In the genomic region with DNA sequence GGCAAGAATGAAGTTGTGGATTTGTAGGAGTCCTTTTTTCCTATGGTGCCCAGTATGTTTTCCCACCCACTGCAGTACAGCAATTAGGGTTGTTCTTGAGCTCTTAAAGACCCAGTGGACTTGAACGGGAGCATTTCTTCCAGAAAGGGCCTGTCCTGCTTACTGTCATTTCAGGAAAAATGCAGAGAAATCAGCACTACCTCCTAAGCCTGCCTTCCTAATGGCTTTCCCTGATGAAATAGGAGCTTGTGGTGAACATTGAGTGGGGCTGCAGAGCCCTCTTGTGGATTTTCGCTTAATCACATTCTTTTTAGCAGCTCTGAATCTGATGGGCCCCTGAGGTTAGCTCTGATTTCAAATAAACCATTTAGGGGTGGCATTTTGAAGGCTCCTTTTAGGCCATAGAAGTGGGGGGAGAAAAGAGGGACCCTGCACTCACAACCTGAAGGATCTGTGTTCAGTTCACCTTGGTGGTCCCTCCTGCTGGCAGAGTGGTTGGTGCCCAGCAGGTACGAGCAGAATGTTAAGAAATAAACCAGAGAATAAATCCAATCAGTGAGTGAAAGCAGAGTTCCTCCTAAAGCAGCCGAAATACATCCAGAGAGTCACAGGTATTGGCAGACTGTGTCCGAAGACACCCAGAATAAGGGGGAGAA, we compare ENCODE assay signal across 8 cellular contexts.
DNase-seq lines count a peak whose midpoint lies in the region; ATAC-seq and TF ChIP-seq lines count a peak whose summit lies in the region.

No MANE protein-coding gene starts in this region.

- peaks cover 6% of the 10 kb centered on the region for H3K9me1 ChIP-seq in IMR-90 (ENCODE audit: insufficient read depth, low read length)

- H3K4ac ChIP-seq in IMR-90 (ENCODE audit: low read depth, low read length), result peak overlapping the region; percentile 91
- H3K4ac ChIP-seq in neuronal stem cell (ENCODE audit: low read length), result no peak overlapping the region

- H3K9ac ChIP-seq in IMR-90 (ENCODE audit: low read depth, low read length) (peak overlapping the region; percentile 82), neuronal stem cell (ENCODE audit: low read depth, low read length, poor library complexity) (no peak overlapping the region)

- peak overlapping the region; percentile 55; the same call in 1 of the 2 replicates for H4K5ac ChIP-seq in IMR-90 (ENCODE audit: low read depth, low read length)

- H2AK5ac ChIP-seq in IMR-90 (ENCODE audit: low read depth, low read length), result peak overlapping the region; percentile 14; the same call in 1 of the 2 replicates
- H2AK5ac ChIP-seq in neuronal stem cell (ENCODE audit: low read depth, low read length), result no peak overlapping the region

- no peak overlapping the region for H2AK9ac ChIP-seq in IMR-90 (replicated peaks; ENCODE audit: low read depth, low read length, poor library complexity)

- POLR2A ChIA-PET in IMR-90 (lab: Charles Lee; ENCODE audit: unreplicated experiment), result interaction anchor here (0.6 to 1.1 kb wide), 6 partner anchors 133 to 626 kb away, joined by 3 to 5 read pairs (median 4); a partner anchor contains a TSS

- H3K9me3 ChIP-seq in IMR-90 (ENCODE audit: control insufficient read depth, insufficient read depth, low read length), result no peaks in the 10 kb centered on the region
- H3K9me3 ChIP-seq in neuronal stem cell (replicated peaks in 1 of 2; ENCODE audit: control insufficient read depth in 2 of 2, insufficient read depth in 1 of 2, low read depth in 1 of 2, low read length in 2 of 2), result no peaks in the 10 kb centered on the region
- H3K9me3 ChIP-seq in upper lobe of left lung, result no peaks in the 10 kb centered on the region

- H2BK5ac ChIP-seq in IMR-90 (ENCODE audit: low read depth, low read length, poor library complexity, severe bottlenecking) (peak overlapping the region; percentile 86), neuronal stem cell (ENCODE audit: low read length) (no peak overlapping the region)

- H3K4me1 ChIP-seq in IMR-90 (ENCODE audit: control insufficient read depth, insufficient read depth, low read length) (peaks cover 17% of the 10 kb centered on the region), foreskin keratinocyte (peaks cover 12% of the 10 kb centered on the region), neuronal stem cell (ENCODE audit: control insufficient read depth in 2 of 2, insufficient read depth in 1 of 2, low read depth in 1 of 2, low read length in 2 of 2) (peaks cover 0 to 3% of the 10 kb centered on the region in 2 donors), upper lobe of left lung (peaks cover 15 to 26% (median 23%) of the 10 kb centered on the region in 4 donors)

- in situ Hi-C loops in IMR-90 (cut with MboI; ENCODE audit: low sequenced_read_pairs), result loop anchor here (5.0 to 25.0 kb wide), 4 partner anchors 190 to 640 kb away; a partner anchor contains a TSS

- H3K4me2 ChIP-seq in IMR-90 (ENCODE audit: low read depth, low read length), result peak overlapping the region; percentile 67
- no peak overlapping the region for H3K4me2 ChIP-seq in neuronal stem cell (ENCODE audit: insufficient read depth, low read length, poor library complexity, severe bottlenecking)

- H2BK20ac ChIP-seq in IMR-90 (ENCODE audit: low read depth, low read length), result peak overlapping the region; percentile 90

- TF ChIP-seq CTCF in IMR-90 (conservative IDR thresholded peaks at IDR 0.05; ENCODE audit: low read depth, low read length) (peak; percentile 91), foreskin keratinocyte (conservative IDR thresholded peaks at IDR 0.05) (peak; percentile 93), upper lobe of left lung (IDR thresholded peaks at IDR 0.05) (peak; percentile 61 to 89 (median 82))

- peak overlapping the region; percentile 75 for H3K14ac ChIP-seq in IMR-90 (replicated peaks; ENCODE audit: low read depth, low read length)
- no peak overlapping the region for H3K14ac ChIP-seq in neuronal stem cell (ENCODE audit: low read length)

- WGBS in IMR-90 (ENCODE audit: extremely low coverage in 2 of 2, insufficient read length in 1 of 2), 2 experiments, result 60% methylated on average over 1 of the region's 5 CpGs; no CpG with 5 or more reads in 1 of the 2 experiments
- no CpG with 5 or more reads among the region's 5 CpGs for WGBS in neuronal stem cell (ENCODE audit: extremely low coverage in 2 of 2, insufficient read length in 2 of 2, insufficient replicate concordance in 1 of 2), 2 donors
- WGBS in upper lobe of left lung, 2 donors, result 47% methylated on average over 5 of the region's 5 CpGs

- H4K91ac ChIP-seq in IMR-90 (ENCODE audit: insufficient read depth, low read depth, low read length) (peak overlapping the region; percentile 93), neuronal stem cell (ENCODE audit: low read depth, low read length, poor library complexity) (no peak overlapping the region)

- no peak for TF ChIP-seq EP300 in upper lobe of left lung (IDR thresholded peaks at IDR 0.05)

- H3K27me3 ChIP-seq in IMR-90 (ENCODE audit: control insufficient read depth, insufficient read depth, low read length) (no peaks in the 10 kb centered on the region), foreskin keratinocyte (no peaks in the 10 kb centered on the region), neuronal stem cell (ENCODE audit: control insufficient read depth in 3 of 3, insufficient read depth in 3 of 3, low read depth in 1 of 3, low read length in 3 of 3) (no peaks in the 10 kb centered on the region), upper lobe of left lung (no peaks in the 10 kb centered on the region)

- H2AFZ ChIP-seq in IMR-90 (replicated peaks; ENCODE audit: low read length, poor library complexity) (peak overlapping the region; percentile 53), neuronal stem cell (ENCODE audit: low read length) (peak overlapping the region; percentile 55)

- H3K4me3 ChIP-seq in IMR-90 (ENCODE audit: insufficient read depth, low read depth, low read length), result no peak overlapping the region
- no peak overlapping the region for H3K4me3 ChIP-seq in neuronal stem cell (ENCODE audit: low read length in 2 of 2)
- no peak overlapping the region for H3K4me3 ChIP-seq in upper lobe of left lung

- H2BK15ac ChIP-seq in IMR-90 (ENCODE audit: low read depth, low read length) (peak overlapping the region; percentile 65), neuronal stem cell (ENCODE audit: low read length) (no peak overlapping the region)

- H3K36me3 ChIP-seq in IMR-90 (ENCODE audit: control insufficient read depth, insufficient read depth, low read length) (no peaks in the 10 kb centered on the region), neuronal stem cell (replicated peaks in 1 of 2; ENCODE audit: control insufficient read depth in 2 of 2, insufficient read depth in 2 of 2, low read length in 2 of 2) (peaks cover 6 to 23% of the 10 kb centered on the region in 2 donors), upper lobe of left lung (no peaks in the 10 kb centered on the region)

- intact Hi-C loops in IMR-90 (cut with micrococcal nuclease), result loop anchor here (1.0 to 10.0 kb wide), 8 partner anchors 118 to 925 kb away; a partner anchor contains a TSS

- ATAC-seq in GM21381 (IDR thresholded peaks at IDR 0.05; ENCODE audit: unreplicated experiment) (peak; percentile 80), IMR-90 (ENCODE audit: low read depth) (peak; percentile 60), foreskin keratinocyte (peak; percentile 75), upper lobe of left lung (ENCODE audit: low FRiP score in 2 of 2) (peak; percentile 81 to 82)

- no TSS peak for BruUV-seq in IMR-90 (replicated peaks; lab: Mats Ljungman, UMichigan)

- DNase-seq in DMS53 treated with DMSO at 0.1 percent for 48 hours (lab: John Stamatoyannopoulos, UW; ENCODE audit: unreplicated experiment) (peak; percentile 60), IMR-90 (peak; percentile 91), OCI-M2 (lab: John Stamatoyannopoulos, UW; ENCODE audit: unreplicated experiment) (peak; percentile 14), foreskin keratinocyte (peak in 1 of 2 donors; percentile 62), neuronal stem cell (ENCODE audit: low spot score) (peak; percentile 53), upper lobe of left lung (peak in 1 of 2 donors; percentile 65)
- peak; percentile 7 for DNase-seq in activated gamma-delta T cell treated with anti-CD3 and anti-CD28 coated beads, Interleukin-2, amount 50 U/mL, for 16 hours (ENCODE audit: low read depth)

- no peak overlapping the region for H2BK12ac ChIP-seq in neuronal stem cell (ENCODE audit: low read length)

- peak; percentile 96 for TF ChIP-seq RAD21 in IMR-90 (IDR thresholded peaks at IDR 0.05; ENCODE audit: low read length)

- peak overlapping the region; percentile 91 for H2BK120ac ChIP-seq in IMR-90 (ENCODE audit: low read depth, low read length)
- no peak overlapping the region for H2BK120ac ChIP-seq in neuronal stem cell (ENCODE audit: low read depth, low read length)

- peak overlapping the region; percentile 94 for H3K56ac ChIP-seq in IMR-90 (ENCODE audit: extremely low read depth, insufficient read depth, low read length)

- H4K8ac ChIP-seq in IMR-90 (ENCODE audit: low read depth in 2 of 2, low read length in 2 of 2), result peak overlapping the region; percentile 41 to 79
- no peak overlapping the region for H4K8ac ChIP-seq in neuronal stem cell (ENCODE audit: low read depth, low read length)

- TF ChIP-seq POLR2A in IMR-90 (IDR thresholded peaks at IDR 0.05; ENCODE audit: low read depth, low read length) (peak; percentile 62; the same call in 1 of the 2 replicates), upper lobe of left lung (IDR thresholded peaks at IDR 0.05) (no peak)

- H3K79me1 ChIP-seq in IMR-90 (ENCODE audit: low read depth in 1 of 2, low read length in 2 of 2) (peaks cover 0 to 7% of the 10 kb centered on the region in 2 experiments; a peak in 2 of 4 replicates), neuronal stem cell (ENCODE audit: low read depth, low read length) (no peaks in the 10 kb centered on the region)

- no peaks in the 10 kb centered on the region for H4K20me1 ChIP-seq in IMR-90 (ENCODE audit: insufficient read depth, low read length)

- H3K27ac ChIP-seq in IMR-90 (ENCODE audit: insufficient read depth, low read length) (peak overlapping the region; percentile 79), foreskin keratinocyte (peak overlapping the region; percentile 47), neuronal stem cell (replicated peaks; ENCODE audit: low read length) (no peak overlapping the region), upper lobe of left lung (peak overlapping the region; percentile 83 to 86 (median 84))

- peak overlapping the region; percentile 62 for H3K18ac ChIP-seq in IMR-90 (ENCODE audit: low read depth, low read length)
- H3K18ac ChIP-seq in neuronal stem cell (ENCODE audit: low read length), result no peak overlapping the region

- dilution Hi-C loops in IMR-90 (cut with HindIII; ENCODE audit: low sequenced_read_pairs, unreplicated experiment), result no loop called here

- CTCF ChIA-PET in IMR-90 (lab: Yijun Ruan, JAX), result interaction anchor here (0.6 to 2.1 kb wide), 34 partner anchors 9 to 715 kb away, joined by 3 to 15 read pairs (median 3); a partner anchor contains a TSS

- H3K23ac ChIP-seq in IMR-90 (ENCODE audit: low read depth, low read length), result peak overlapping the region; percentile 28; the same call in 1 of the 2 replicates
- H3K23ac ChIP-seq in neuronal stem cell (ENCODE audit: low read depth, low read length, poor library complexity), result no peak overlapping the region

TF ChIP-seq in IMR-90, 13 proteins besides CTCF, POLR2A, EP300 and RAD21 (continues in another document):
- TF ChIP-seq RCOR1 (IDR thresholded peaks at IDR 0.05; ENCODE audit: insufficient replicate concordance, low read length), result no peak
- 0 out of 2 replicates have a peak, but pooled peaks have one; percentile 28 for TF ChIP-seq MAFK (IDR thresholded peaks at IDR 0.05; ENCODE audit: low read depth, low read length)
